In the genomic region with DNA sequence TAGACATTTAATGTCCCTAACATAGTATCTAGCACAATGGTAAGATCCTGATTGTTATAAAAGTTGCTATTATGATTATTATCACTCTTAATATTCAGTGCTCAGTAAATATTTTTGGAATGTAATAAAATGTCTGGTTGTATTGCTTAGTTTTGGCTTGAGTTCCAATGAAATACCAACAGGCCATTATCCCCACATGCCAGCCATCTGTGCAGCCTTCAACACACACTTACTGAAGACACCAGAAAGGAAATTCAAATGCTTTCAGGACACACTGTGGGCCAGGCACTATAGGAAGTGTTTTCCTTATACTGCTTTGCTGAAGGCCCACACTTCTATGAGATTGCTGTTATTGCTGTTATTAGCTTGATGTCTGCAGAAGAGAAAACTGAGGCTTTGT, we compare ENCODE assay signal across 16 cellular contexts.
DNase-seq lines count a peak whose midpoint lies in the region; TF ChIP-seq lines count a peak whose summit lies in the region.
"Had no signal": no experiment of that assay in that cellular context is flagged by ENCODE, and none has a peak within 500 bp of the region (broad histone marks: within the 10 kb centered on the region; RNA-seq: fewer than 3 reads in every experiment).

No MANE protein-coding gene starts in this region.

- H3K27ac Mint-ChIP-seq in glutamatergic neuron (ENCODE audit: unreplicated experiment): peak overlapping the region; percentile 81
- H3K27ac Mint-ChIP-seq: CD8-positive, alpha-beta memory T cell had no signal

- H3K36me3 ChIP-seq in mammary epithelial cell (ENCODE audit: insufficient read depth, low read length): no peaks in the 10 kb centered on the region

- DNase-seq in AG20443 (ENCODE audit: low spot score): peak; percentile 21
- peak; percentile 3 for DNase-seq in EH (ENCODE audit: low read depth)
- DNase-seq in mammary epithelial cell: no peak
- DNase-seq in glutamatergic neuron: no peak
- DNase-seq in SIG-M5 treated with dmso at 0.1 percent for 504 hours (lab: John Stamatoyannopoulos, UW; ENCODE audit: unreplicated experiment): no peak
- no peak for DNase-seq in globus pallidus (ENCODE audit: low spot score)
- DNase-seq in retina: no peak
- DNase-seq in NCI-H2107 treated with DMSO at 0.1 percent for 48 hours (lab: John Stamatoyannopoulos, UW; ENCODE audit: unreplicated experiment): no peak
- DNase-seq: BE2C; CD8-positive, alpha-beta memory T cell; H9; IMR-90; MV-4-11; NCI-H1436; NCI-H748 treated with DMSO at 0.1 percent for 48 hours; SHP77 treated with DMSO at 0.1 percent for 48 hours had no signal

- in situ Hi-C loops in mammary epithelial cell (cut with MboI; ENCODE audit: low sequenced_read_pairs in 2 of 2): no loop called here

- peaks cover 4% of the 10 kb centered on the region for H3K27me3 Mint-ChIP-seq in glutamatergic neuron (ENCODE audit: unreplicated experiment)

- H3K9me3 Mint-ChIP-seq in glutamatergic neuron (ENCODE audit: unreplicated experiment): peaks cover 3% of the 10 kb centered on the region

- peak overlapping the region; percentile 77 for H2AFZ ChIP-seq in mammary epithelial cell (ENCODE audit: low read depth, low read length)

- no TSS peak for BruUV-seq in mammary epithelial cell (replicated peaks; lab: Mats Ljungman, UMichigan)

- no peak overlapping the region for H3K27ac ChIP-seq in mammary epithelial cell (ENCODE audit: insufficient read depth, low read depth, low read length)

- no peaks in the 10 kb centered on the region for H3K36me3 Mint-ChIP-seq in glutamatergic neuron (ENCODE audit: unreplicated experiment)
- H3K36me3 Mint-ChIP-seq: CD8-positive, alpha-beta memory T cell had no signal

- H3K4me3 ChIP-seq in mammary epithelial cell (replicated peaks in 1 of 3; ENCODE audit: insufficient read depth in 1 of 3, low read depth in 2 of 3, low read length in 3 of 3): no peak overlapping the region

- intact Hi-C loops in mammary epithelial cell (cut with micrococcal nuclease): no loop called here

- H3K27me3 ChIP-seq in mammary epithelial cell (ENCODE audit: insufficient read depth, low read length): no peaks in the 10 kb centered on the region
- H3K27me3 ChIP-seq: BE2C had no signal

- H3K4me1 ChIP-seq in mammary epithelial cell (ENCODE audit: insufficient read depth, low read length): peaks cover 10% of the 10 kb centered on the region
- H3K4me1 ChIP-seq: BE2C had no signal

- no peak for TF ChIP-seq CTCF in mammary epithelial cell (conservative IDR thresholded peaks at IDR 0.05 in 1 of 2, IDR thresholded peaks at IDR 0.05 in 1 of 2; ENCODE audit: extremely low read depth in 1 of 2, insufficient read depth in 1 of 2, low read depth in 1 of 2, low read length in 2 of 2)
- no peak for TF ChIP-seq CTCF in glutamatergic neuron (IDR thresholded peaks at IDR 0.05; ENCODE audit: partially characterized antibody, unreplicated experiment)

- no peak overlapping the region for H3K4me3 Mint-ChIP-seq in glutamatergic neuron (ENCODE audit: unreplicated experiment)
- H3K4me3 Mint-ChIP-seq: CD8-positive, alpha-beta memory T cell; H9 had no signal

- peaks cover 20% of the 10 kb centered on the region for H3K4me1 Mint-ChIP-seq in glutamatergic neuron (ENCODE audit: low read depth, unreplicated experiment)
- H3K4me1 Mint-ChIP-seq: CD8-positive, alpha-beta memory T cell had no signal

- no peaks in the 10 kb centered on the region for H3K9me3 ChIP-seq in mammary epithelial cell (replicated peaks; ENCODE audit: insufficient read depth, low read length)
- H3K9me3 ChIP-seq: BE2C had no signal

- dilution Hi-C loops in mammary epithelial cell (cut with HindIII; ENCODE audit: low sequenced_read_pairs): no loop called here

- no peaks in the 10 kb centered on the region for H4K20me1 ChIP-seq in mammary epithelial cell (ENCODE audit: insufficient read depth, low read length)

- H3K9ac ChIP-seq in mammary epithelial cell (ENCODE audit: insufficient read depth, low read length): no peak overlapping the region

- CTCF ChIA-PET in mammary epithelial cell (lab: Charles Lee; ENCODE audit: low non-redundant PET): no interaction called here

- peak overlapping the region; percentile 38 for H3K4me2 ChIP-seq in mammary epithelial cell (ENCODE audit: insufficient read depth, low read depth, low read length)

- H3K79me2 ChIP-seq in mammary epithelial cell (ENCODE audit: insufficient read depth, low read length): no peaks in the 10 kb centered on the region

Comparison
In these comparisons a context has a peak if more than half of its experiments do, and no peak if none do; other contexts are left out.
1. DNase-seq: peak in AG20443 (single experiment) and EH (single experiment); none in mammary epithelial cell (single experiment), glutamatergic neuron (single experiment), SIG-M5 treated with dmso at 0.1 percent for 504 hours (single experiment), globus pallidus (single experiment), retina (single experiment) and NCI-H2107 treated with DMSO at 0.1 percent for 48 hours (single experiment).